1 cellular context compared by ENCODE assay signal in genomic region chr14:68393178-68393763, GRCh38.
TF ChIP-seq lines count a peak whose summit lies in the region.

No MANE protein-coding gene starts in this region.

TF ChIP-seq in IMR-90, 13 proteins besides CTCF, POLR2A, EP300 and RAD21 (continued from another document):
- no peak for TF ChIP-seq USF2 (IDR thresholded peaks at IDR 0.05; ENCODE audit: low read depth, low read length)
- TF ChIP-seq MAZ (IDR thresholded peaks at IDR 0.05; ENCODE audit: borderline replicate concordance, low read depth, low read length): no peak
- TF ChIP-seq MXI1 (IDR thresholded peaks at IDR 0.05; ENCODE audit: borderline replicate concordance, low read depth, low read length): no peak
- no peak for TF ChIP-seq NFE2L2 (IDR thresholded peaks at IDR 0.05; ENCODE audit: low read depth, low read length)
- no peak for TF ChIP-seq CHD1 (IDR thresholded peaks at IDR 0.05; ENCODE audit: low read depth, low read length)
- TF ChIP-seq RCOR1 (IDR thresholded peaks at IDR 0.05; ENCODE audit: insufficient replicate concordance, low read length): no peak
- TF ChIP-seq RFX5 (IDR thresholded peaks at IDR 0.05; ENCODE audit: low read depth, low read length): no peak
- TF ChIP-seq MAFK (IDR thresholded peaks at IDR 0.05; ENCODE audit: low read depth, low read length): no peak
- TF ChIP-seq CEBPB (IDR thresholded peaks at IDR 0.05; ENCODE audit: low read depth, low read length): no peak
